In the genomic region with DNA sequence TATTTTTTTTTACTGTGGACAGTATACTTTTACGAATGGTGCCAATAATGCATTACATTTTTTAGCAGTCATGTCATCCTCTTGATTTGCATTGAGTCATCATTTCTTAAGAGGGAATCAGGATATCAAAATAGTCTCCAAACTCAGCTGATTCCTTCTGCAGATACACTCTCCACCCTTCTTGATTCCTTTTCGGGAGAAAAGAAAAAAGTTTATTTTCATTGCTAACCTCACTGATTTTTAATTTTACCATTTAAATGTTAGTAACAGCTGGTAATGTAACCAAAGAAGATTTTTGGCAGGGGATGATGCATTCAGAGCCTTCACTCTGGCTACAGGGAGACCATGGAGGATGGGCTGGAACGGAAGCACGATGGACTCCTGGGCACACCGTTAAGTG, we compare ENCODE assay signal across 18 cellular contexts. TPM values are rescaled to one million over a fixed set of nuclear protein-coding genes. Genes with fewer than 3 reads are reported as not detected.
DNase-seq lines count a peak whose midpoint lies in the region; ATAC-seq and TF ChIP-seq lines count a peak whose summit lies in the region.
"Had no signal": no experiment of that assay in that cellular context is flagged by ENCODE, and none has a peak within 500 bp of the region (broad histone marks: within the 10 kb centered on the region; RNA-seq: fewer than 3 reads in every experiment).

No MANE protein-coding gene starts in this region.

- no peak overlapping the region for H3K4me3 Mint-ChIP-seq in Caco-2 (ENCODE audit: unreplicated experiment)
- H3K4me3 Mint-ChIP-seq: GM23338 had no signal

- POLR2A ChIA-PET in Caco-2 (lab: Charles Lee): no interaction called here

- H3K27ac ChIP-seq in ACC112 (ENCODE audit: low read depth, low read length) (peak overlapping the region; percentile 31; the same call in 1 of the 2 replicates), right lobe of liver (no peak overlapping the region)
- H3K27ac ChIP-seq: BLaER1, pancreas, upper lobe of right lung had no signal

- 68% methylated on average over 5 of the region's 5 CpGs for WGBS in right lobe of liver (ENCODE audit: insufficient coverage, low coverage, low lambda C conversion rate, missing lambda C conversion rate)

- no peaks in the 10 kb centered on the region for H3K36me3 Mint-ChIP-seq in Caco-2 (ENCODE audit: insufficient read depth, unreplicated experiment)

- no peaks in the 10 kb centered on the region for H3K9me3 Mint-ChIP-seq in Caco-2 (ENCODE audit: unreplicated experiment)
- H3K9me3 Mint-ChIP-seq: GM23338 had no signal

- no peak for ATAC-seq in HG02840 (IDR thresholded peaks at IDR 0.05; ENCODE audit: low FRiP score, unreplicated experiment)
- ATAC-seq in right lobe of liver: no peak
- ATAC-seq: GM23338, pancreas, upper lobe of right lung had no signal

- no peak for TF ChIP-seq POLR2A in right lobe of liver (IDR thresholded peaks at IDR 0.05)

- H3K27ac Mint-ChIP-seq in Caco-2 (ENCODE audit: unreplicated experiment): no peak overlapping the region
- H3K27ac Mint-ChIP-seq: GM23338 had no signal

- H3K4me1 ChIP-seq in ACC112 (ENCODE audit: control insufficient read depth, insufficient read depth, low read length, unreplicated experiment) (peaks cover 19% of the 10 kb centered on the region), right lobe of liver (no peaks in the 10 kb centered on the region), Caco-2 (0 out of 2 replicates have a peak, but pooled peaks cover 7% of the 10 kb centered on the region)
- H3K4me1 ChIP-seq: BLaER1, pancreas, upper lobe of right lung had no signal

- H3K27me3 ChIP-seq in ACC112 (ENCODE audit: insufficient read depth, low read length) (no peaks in the 10 kb centered on the region), right lobe of liver (no peaks in the 10 kb centered on the region), Caco-2 (replicated peaks; ENCODE audit: control insufficient read depth, insufficient read depth, low read length) (no peaks in the 10 kb centered on the region)
- H3K27me3 ChIP-seq: BLaER1, pancreas, upper lobe of right lung had no signal

- no peaks in the 10 kb centered on the region for H3K36me3 ChIP-seq in ACC112 (ENCODE audit: insufficient read depth, low read length)
- no peaks in the 10 kb centered on the region for H3K36me3 ChIP-seq in right lobe of liver
- no peaks in the 10 kb centered on the region for H3K36me3 ChIP-seq in Caco-2 (ENCODE audit: control insufficient read depth, insufficient read depth, low read length)
- H3K36me3 ChIP-seq: BLaER1, pancreas, upper lobe of right lung had no signal

- H3K4me3 ChIP-seq in ACC112 (ENCODE audit: low read depth, low read length): peak overlapping the region; percentile 50
- H3K4me3 ChIP-seq in foreskin fibroblast (ENCODE audit: low read depth in 1 of 2, low read length in 2 of 2): no peak overlapping the region
- no peak overlapping the region for H3K4me3 ChIP-seq in right lobe of liver
- no peak overlapping the region for H3K4me3 ChIP-seq in Caco-2 (ENCODE audit: low read depth, low read length)
- H3K4me3 ChIP-seq: BLaER1, GM23338, pancreas, upper lobe of right lung had no signal

- CTCF ChIA-PET in Caco-2 (lab: Charles Lee): interaction anchor here (0.6 kb wide), 1 partner anchor 78 kb away, joined by 3 read pairs; no protein-coding TSS in a partner anchor

- H3K27me3 Mint-ChIP-seq in Caco-2 (ENCODE audit: insufficient read depth, unreplicated experiment): no peaks in the 10 kb centered on the region

- TF ChIP-seq CTCF in foreskin fibroblast (IDR thresholded peaks at IDR 0.05; ENCODE audit: low read depth, low read length): no peak
- TF ChIP-seq CTCF in right lobe of liver (IDR thresholded peaks at IDR 0.05): no peak
- TF ChIP-seq CTCF in Caco-2 (IDR thresholded peaks at IDR 0.05; ENCODE audit: insufficient read depth in 1 of 2, low read depth in 1 of 2, low read length in 1 of 2, severe bottlenecking in 1 of 2, unreplicated experiment in 1 of 2): no peak
- TF ChIP-seq CTCF in GM13977 (IDR thresholded peaks at IDR 0.05; ENCODE audit: extremely low read depth, insufficient read depth, missing control alignments): no peak

- DNase-seq in HS-27A (ENCODE audit: low read depth) (peak; percentile 57), amniotic stem cell (lab: John Stamatoyannopoulos, UW) (peak; percentile 21), foreskin fibroblast (peak; percentile 61 to 79), right lobe of liver (no peak), Caco-2 (no peak), GM13977 (ENCODE audit: low spot score) (no peak)
- DNase-seq: activated CD4-positive, alpha-beta T cell treated with anti-CD3 and anti-CD28 coated beads, Interleukin-2, amount 50 U/mL, for 1 hour; mesendoderm; NCI-H1048; NCI-H2227 treated with DMSO at 0.1 percent for 48 hours; pancreas; T-helper 1 cell; upper lobe of right lung had no signal

- peaks cover 13% of the 10 kb centered on the region for H3K4me1 Mint-ChIP-seq in Caco-2 (ENCODE audit: low read depth, unreplicated experiment)
- H3K4me1 Mint-ChIP-seq: GM23338 had no signal

- H2AFZ ChIP-seq in ACC112 (ENCODE audit: low read length, unreplicated experiment): peak overlapping the region; percentile 21
- H2AFZ ChIP-seq: GM23338 had no signal

- no peaks in the 10 kb centered on the region for H3K9me3 ChIP-seq in right lobe of liver
- no peaks in the 10 kb centered on the region for H3K9me3 ChIP-seq in Caco-2
- H3K9me3 ChIP-seq: BLaER1, pancreas, upper lobe of right lung had no signal

- in situ Hi-C loops in GM13977 (cut with MboI; ENCODE audit: low pct_unique_long_range_greater_than_20kb, low sequenced_read_pairs, unreplicated experiment): loop anchor here (25.0 kb wide), 1 partner anchor 597 kb away; no protein-coding TSS in a partner anchor

- intact Hi-C loops in right lobe of liver (cut with DNase I): no loop called here
- intact Hi-C loops in Caco-2 (cut with micrococcal nuclease; ENCODE audit: unreplicated experiment): no loop called here

- no peaks in the 10 kb centered on the region for H3K79me2 ChIP-seq in ACC112 (ENCODE audit: control insufficient read depth, insufficient read depth, low read length, unreplicated experiment)

- no TSS peak for BruUV-seq in Caco-2 (replicated peaks; lab: Mats Ljungman, UMichigan)

RNA-seq across cellular contexts. Expression of gene MRPL42, which starts 47.5 kb away (rescaled TPM):
- total RNA-seq in right lobe of liver: 10 to 100 TPM; 25.8 to 44.5 (median 32.1) TPM
- total RNA-seq in Caco-2 (2022): 77.0 and 78.2 TPM in 2 replicates

RNA-seq across cellular contexts. Expression of gene SOCS2, which starts 57.6 kb away (rescaled TPM):
- 10 to 100 TPM in 4 of 6 experiments, 1 to 10 TPM in 1, under 1 TPM in 1; 0.75 to 17.4 (median 12.7) TPM for total RNA-seq in right lobe of liver
- total RNA-seq in Caco-2 (2022): 95.4 and 96.6 TPM in 2 replicates
- total RNA-seq: OCI-LY7 had no signal

Comparison
In these comparisons a context has a peak if more than half of its experiments do, and no peak if none do; other contexts are left out.
1. DNase-seq: peak in HS-27A (single experiment), amniotic stem cell (single experiment) and foreskin fibroblast (2 of 2); none in right lobe of liver (0 of 3), Caco-2 (0 of 2) and GM13977 (single experiment).